8 cellular contexts compared by ENCODE assay signal in genomic region chr1:204363335-204364114, GRCh38. TPM values are rescaled to one million over a fixed set of nuclear protein-coding genes. Genes with fewer than 3 reads are reported as not detected.
DNase-seq lines count a peak whose midpoint lies in the region; ATAC-seq and TF ChIP-seq lines count a peak whose summit lies in the region.

No MANE protein-coding gene starts in this region.

- WGBS in heart left ventricle, 4 donors: 0 to 1% (median 1%) methylated on average over 23 to 27 of the region's 27 CpGs
- WGBS in transverse colon (ENCODE audit: low coverage in 1 of 2), 2 donors: 1% methylated on average over 27 of the region's 27 CpGs; no CpG with 5 or more reads in 1 of the 2 donors

- CTCF ChIA-PET in BJ (lab: Yijun Ruan, JAX): interaction anchor here (0.6 to 9.5 kb wide), 62 partner anchors 9 to 509 kb away, joined by 3 to 218 read pairs (median 4); partner anchors contain the start of genes ETNK2, GOLT1A and REN

- intact Hi-C loops in heart left ventricle (cut with DNase I) (loop anchor here (1.0 to 10.0 kb wide), 14 partner anchors 35 to 502 kb away; partner anchors contain the start of genes SNRPE (in 5 of the 10) and GOLT1A (in 1 of the 10)), posterior cingulate gyrus (cut with DNase I) (loop anchor here (1.0 to 10.0 kb wide), 5 partner anchors 101 to 499 kb away; partner anchors contain the start of gene SNRPE), transverse colon (cut with DNase I; ENCODE audit: low total_unique reads) (loop anchor here (2.0 kb wide), 1 partner anchor 201 kb away; no protein-coding TSS in a partner anchor)

- H3K27ac ChIP-seq in heart left ventricle (peak overlapping the region in 11 of 12 donors; percentile 42 to 76 (median 74)), transverse colon (peak overlapping the region; percentile 52 to 74 (median 66))

- H3K9ac ChIP-seq in adipocyte (ENCODE audit: low read length): peak overlapping the region; percentile 76

- TF ChIP-seq EP300 in transverse colon (IDR thresholded peaks at IDR 0.05; ENCODE audit: low read depth): no peak

- H3K9me3 ChIP-seq in adipocyte (ENCODE audit: control insufficient read depth, low read length): no peaks in the 10 kb centered on the region
- no peaks in the 10 kb centered on the region for H3K9me3 ChIP-seq in heart left ventricle
- H3K9me3 ChIP-seq in transverse colon: no peaks in the 10 kb centered on the region

- TF ChIP-seq POLR2A in heart left ventricle (IDR thresholded peaks at IDR 0.05): no peak
- TF ChIP-seq POLR2A in transverse colon (IDR thresholded peaks at IDR 0.05): peak; percentile 11

- DNase-seq in BJ (ENCODE audit: low read depth) (no peak), NCI-H1105 (lab: John Stamatoyannopoulos, UW) (peak; percentile 58), T follicular helper cell (ENCODE audit: low read depth) (peak; percentile 60), adipocyte (ENCODE audit: low read depth) (peak; percentile 89), heart left ventricle (peak; percentile 77 to 84 (median 83)), posterior cingulate gyrus (peak in 8 of 10 donors; percentile 65 to 93 (median 71)), transverse colon (peak; percentile 75)

- in situ Hi-C loops in transverse colon (cut with MboI; ENCODE audit: low pct_ligation_motif_present in 1 of 4, low pct_unique_long_range_greater_than_20kb in 1 of 4, low sequenced_read_pairs in 3 of 4): loop anchor here (5.0 to 25.0 kb wide), 6 partner anchors 96 to 501 kb away; partner anchors contain the start of genes REN (in 4 of the 4) and SNRPE (in 3 of the 4)

- TF ChIP-seq CTCF in BJ (IDR thresholded peaks at IDR 0.05; ENCODE audit: insufficient read depth, low read depth, low read length) (peak; percentile 89), heart left ventricle (IDR thresholded peaks at IDR 0.05) (peak; percentile 92 to 99 (median 98)), transverse colon (IDR thresholded peaks at IDR 0.05) (peak; percentile 97 to 100 (median 98))

- H3K27me3 ChIP-seq in BJ (ENCODE audit: control insufficient read depth, insufficient read depth, low read length) (no peaks in the 10 kb centered on the region), adipocyte (replicated peaks; ENCODE audit: control insufficient read depth, insufficient read depth, low read length) (peaks cover 51% of the 10 kb centered on the region), heart left ventricle (peaks cover 0 to 4% (median 0%) of the 10 kb centered on the region in 9 donors), transverse colon (no peaks in the 10 kb centered on the region)

- ATAC-seq in GM21528 (IDR thresholded peaks at IDR 0.05; ENCODE audit: low FRiP score, unreplicated experiment) (peak; percentile 62), heart left ventricle (peak; percentile 60 to 86 (median 80))

- H3K36me3 ChIP-seq in BJ (ENCODE audit: control insufficient read depth, insufficient read depth, low read length) (no peaks in the 10 kb centered on the region), adipocyte (ENCODE audit: control insufficient read depth, insufficient read depth, low read length, severe bottlenecking) (no peaks in the 10 kb centered on the region), heart left ventricle (no peaks in the 10 kb centered on the region), transverse colon (no peaks in the 10 kb centered on the region)

- H3K4me1 ChIP-seq in adipocyte (ENCODE audit: control insufficient read depth, insufficient read depth, low read length) (peaks cover 7% of the 10 kb centered on the region), heart left ventricle (peaks cover 5 to 36% (median 22%) of the 10 kb centered on the region in 12 donors), transverse colon (peaks cover 6 to 22% (median 14%) of the 10 kb centered on the region in 4 donors)

- peak overlapping the region; percentile 27 for H3K4me3 ChIP-seq in BJ (ENCODE audit: low read depth, low read length)
- H3K4me3 ChIP-seq in adipocyte (ENCODE audit: low read length): peak overlapping the region; percentile 80
- H3K4me3 ChIP-seq in heart left ventricle: peak overlapping the region in 11 of 12 donors; percentile 15 to 60 (median 47)
- peak overlapping the region; percentile 20 to 49 (median 30) for H3K4me3 ChIP-seq in transverse colon

- POLR2A ChIA-PET in BJ (lab: Charles Lee): no interaction called here

RNA-seq across cellular contexts. Expression of gene PLEKHA6, which starts 3.8 kb away (rescaled TPM):
- polyA plus RNA-seq in BJ (2011; rRNA removed): 3.0 and 4.2 TPM in 2 replicates
- polyA minus RNA-seq in BJ (2011; rRNA and poly(A)+ RNA removed): 2.4 and 2.7 TPM in 2 replicates
- total RNA-seq in heart left ventricle: 10 to 100 TPM in 7 of 9 donors, 1 to 10 TPM in 2; 9.1 to 33.2 (median 20.1) TPM
- 10 to 100 TPM in 1 of 2 donors, 1 to 10 TPM in 1; 5.2 to 12.8 TPM for polyA plus RNA-seq in heart left ventricle
- 100 to 1,000 TPM in 1 of 4 donors, 10 to 100 TPM in 3; 58.7 to 209 (median 97.9) TPM for total RNA-seq in transverse colon

RNA-seq across cellular contexts. Expression of gene PPP1R15B, which starts 48.1 kb away (rescaled TPM):
- polyA plus RNA-seq in BJ (2011; rRNA removed) (24.6 and 30.2 TPM in 2 replicates), heart left ventricle (10 to 100 TPM in 1 of 2 donors, 1 to 10 TPM in 1; 8.1 to 27.9 TPM)
- polyA minus RNA-seq in BJ (2011; rRNA and poly(A)+ RNA removed): 30.7 and 41.6 TPM in 2 replicates
- total RNA-seq in heart left ventricle (10 to 100 TPM; 15.8 to 29.8 (median 25.9) TPM), transverse colon (10 to 100 TPM; 30.8 to 74.2 (median 54.5) TPM)

Comparison
In these comparisons a context has a peak if more than half of its experiments do, and no peak if none do; other contexts are left out.
1. H3K4me3 ChIP-seq: peak in every context shown above with its lines; median percentile 80 in adipocyte; 47 in heart left ventricle; 30 in transverse colon; 27 in BJ.